In genomic region chr6:138266095-138266494, GRCh38 we compare ENCODE assay signal across 1 cellular context.
TF ChIP-seq lines count a peak whose summit lies in the region.

No MANE protein-coding gene starts in this region.

TF ChIP-seq in HepG2, 621 proteins besides CTCF, POLR2A, EP300 and RAD21:
- TF ChIP-seq PRDM4 (CRISPR knock-in tag; IDR thresholded peaks at IDR 0.05; ENCODE audit: borderline replicate concordance) (no peak), ZNF142 (CRISPR knock-in tag; IDR thresholded peaks at IDR 0.05) (no peak), ZNF260 (CRISPR knock-in tag; IDR thresholded peaks at IDR 0.05; ENCODE audit: borderline replicate concordance, low read depth) (no peak), NONO (IDR thresholded peaks at IDR 0.05) (0 out of 2 replicates have a peak, but pooled peaks have one; percentile 76), NONO (CRISPR knock-in tag; conservative IDR thresholded peaks at IDR 0.05) (no peak), MXD4 (CRISPR knock-in tag; IDR thresholded peaks at IDR 0.05) (no peak)
